Comparison of ENCODE assay signal across 8 cellular contexts in genomic region chr5:9207820-9208418, GRCh38.
A peak's percentile ranks its signal among the peaks of the same experiment; 100 is the strongest.
DNase-seq lines count a peak whose midpoint lies in the region; ATAC-seq, FAIRE-seq and TF ChIP-seq lines count a peak whose summit lies in the region.

No MANE protein-coding gene starts in this region.

- H3K4me3 ChIP-seq in AG04449 (ENCODE audit: low read depth, low read length), result no peak overlapping the region

- H3K27ac Mint-ChIP-seq in mesothelial cell of epicardium, result no peak overlapping the region
- H3K27ac Mint-ChIP-seq in activated CD4-positive, alpha-beta memory T cell treated with anti-CD3 and anti-CD28 coated beads, Interleukin-2, amount 10 ng/mL, durations not matched to agents 7 days and 5 days, result no peak overlapping the region
- no peak overlapping the region for H3K27ac Mint-ChIP-seq in Calu3 (ENCODE audit: unreplicated experiment)

- H3K4me3 Mint-ChIP-seq in mesothelial cell of epicardium (no peak overlapping the region), Calu3 (ENCODE audit: low read depth, unreplicated experiment) (no peak overlapping the region)
- H3K4me3 Mint-ChIP-seq in activated CD4-positive, alpha-beta memory T cell treated with anti-CD3 and anti-CD28 coated beads, Interleukin-2, amount 10 ng/mL, durations not matched to agents 7 days and 5 days, result no peak overlapping the region

- H3K27me3 Mint-ChIP-seq in mesothelial cell of epicardium (ENCODE audit: low read depth) (no peaks in the 10 kb centered on the region), Calu3 (ENCODE audit: unreplicated experiment) (no peaks in the 10 kb centered on the region)
- H3K27me3 Mint-ChIP-seq in activated CD4-positive, alpha-beta memory T cell treated with anti-CD3 and anti-CD28 coated beads, Interleukin-2, amount 10 ng/mL, durations not matched to agents 7 days and 5 days, result no peaks in the 10 kb centered on the region

- ATAC-seq in GM18909 (IDR thresholded peaks at IDR 0.05; ENCODE audit: poor library complexity, unreplicated experiment), result peak; percentile 78
- peak; percentile 66 for ATAC-seq in HG03521 (IDR thresholded peaks at IDR 0.05; ENCODE audit: unreplicated experiment)

- H3K4me1 Mint-ChIP-seq in mesothelial cell of epicardium (no peaks in the 10 kb centered on the region), Calu3 (ENCODE audit: low read depth, unreplicated experiment) (no peaks in the 10 kb centered on the region)
- H3K4me1 Mint-ChIP-seq in activated CD4-positive, alpha-beta memory T cell treated with anti-CD3 and anti-CD28 coated beads, Interleukin-2, amount 10 ng/mL, durations not matched to agents 7 days and 5 days, result no peaks in the 10 kb centered on the region

- no TSS peak for BruUV-seq in Calu3 (replicated peaks; lab: Mats Ljungman, UMichigan)

- TF ChIP-seq CTCF in AG04449 (IDR thresholded peaks at IDR 0.05; ENCODE audit: insufficient read depth, low read length, missing control alignments) (peak; percentile 25), mesothelial cell of epicardium (IDR thresholded peaks at IDR 0.05; ENCODE audit: unreplicated experiment) (peak; percentile 72), Calu3 (IDR thresholded peaks at IDR 0.05; ENCODE audit: unreplicated experiment) (no peak)

- H3K9me3 Mint-ChIP-seq in mesothelial cell of epicardium (no peaks in the 10 kb centered on the region), Calu3 (ENCODE audit: low read depth, unreplicated experiment) (no peaks in the 10 kb centered on the region)
- no peaks in the 10 kb centered on the region for H3K9me3 Mint-ChIP-seq in activated CD4-positive, alpha-beta memory T cell treated with anti-CD3 and anti-CD28 coated beads, Interleukin-2, amount 10 ng/mL, durations not matched to agents 7 days and 5 days

- POLR2A ChIA-PET in AG04449 (lab: Yijun Ruan, JAX), result no interaction called here
- POLR2A ChIA-PET in activated CD4-positive, alpha-beta memory T cell treated with anti-CD3 and anti-CD28 coated beads, Interleukin-2, amount 10 ng/mL, durations not matched to agents 7 days and 5 days (lab: Charles Lee), result no interaction called here

- DNase-seq in AG04449 (ENCODE audit: low read depth, low spot score), result no peak
- peak; percentile 82 for DNase-seq in NCI-H82 (lab: John Stamatoyannopoulos, UW)
- DNase-seq in mesothelial cell of epicardium (ENCODE audit: low spot score in 2 of 2, unreplicated experiment in 2 of 2), result no peak
- DNase-seq in activated CD4-positive, alpha-beta memory T cell treated with anti-CD3 and anti-CD28 coated beads, Interleukin-2, amount 10 ng/mL, durations not matched to agents 7 days and 5 days, result no peak
- DNase-seq in Calu3, result no peak

- FAIRE-seq in colon (lab: Jason Lieb, UNC), result peak; percentile 61

- H3K36me3 Mint-ChIP-seq in mesothelial cell of epicardium, result no peaks in the 10 kb centered on the region
- no peaks in the 10 kb centered on the region for H3K36me3 Mint-ChIP-seq in activated CD4-positive, alpha-beta memory T cell treated with anti-CD3 and anti-CD28 coated beads, Interleukin-2, amount 10 ng/mL, durations not matched to agents 7 days and 5 days (ENCODE audit: low read depth)
- no peaks in the 10 kb centered on the region for H3K36me3 Mint-ChIP-seq in Calu3 (ENCODE audit: insufficient read depth, unreplicated experiment)

- CTCF ChIA-PET in AG04449 (lab: Yijun Ruan, JAX) (interaction anchor here (0.7 to 6.0 kb wide), 15 partner anchors 12 to 1321 kb away, joined by 3 to 28 read pairs (median 3); no protein-coding TSS in a partner anchor), Calu3 (lab: Charles Lee) (interaction anchor here (0.6 kb wide), 1 partner anchor 12 kb away, joined by 3 read pairs; no protein-coding TSS in a partner anchor)
- CTCF ChIA-PET in activated CD4-positive, alpha-beta memory T cell treated with anti-CD3 and anti-CD28 coated beads, Interleukin-2, amount 10 ng/mL, durations not matched to agents 7 days and 5 days (lab: Charles Lee), result interaction anchor here (1.0 kb wide), 1 partner anchor 1280 kb away, joined by 4 read pairs; no protein-coding TSS in a partner anchor

- intact Hi-C loops in Calu3 (cut with micrococcal nuclease; ENCODE audit: unreplicated experiment), result loop anchor here (1.0 to 10.0 kb wide), 3 partner anchors 343 to 1281 kb away; no protein-coding TSS in a partner anchor
